In the genomic region with DNA sequence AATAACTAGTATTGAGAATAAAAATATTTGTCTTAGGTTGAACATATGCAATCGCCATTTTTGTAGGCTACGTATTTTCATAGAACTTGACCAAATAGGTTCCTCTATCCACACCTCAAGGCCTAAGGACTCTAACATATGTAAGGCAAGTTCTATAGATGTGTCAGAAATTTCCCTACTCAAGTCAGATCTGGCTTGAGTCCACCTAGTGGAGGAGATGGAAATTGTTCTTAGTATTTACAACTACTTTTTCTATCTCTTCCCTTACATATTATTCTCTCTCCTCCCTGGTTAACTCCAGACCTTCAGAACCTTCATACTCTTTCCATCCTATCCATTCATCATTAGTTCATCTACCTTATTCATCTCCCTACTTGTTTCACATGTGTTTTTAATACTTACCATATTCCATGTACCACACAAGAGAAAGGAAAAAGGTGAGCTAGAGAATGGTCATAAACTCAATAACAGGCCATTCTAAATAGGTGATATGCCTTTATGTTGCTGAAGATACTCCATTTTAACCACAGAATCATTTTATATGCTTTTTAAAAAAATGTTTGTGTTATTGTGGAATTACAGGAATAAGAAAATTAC, we compare ENCODE assay signal across 8 cellular contexts.
DNase-seq lines count a peak whose midpoint lies in the region; ATAC-seq, FAIRE-seq and TF ChIP-seq lines count a peak whose summit lies in the region.

No MANE protein-coding gene starts in this region.

- in situ Hi-C loops in GM13977 (cut with MboI; ENCODE audit: low pct_unique_long_range_greater_than_20kb, low sequenced_read_pairs, unreplicated experiment): loop anchor here (25.0 kb wide), 1 partner anchor 259 kb away; no protein-coding TSS in a partner anchor

- no peaks in the 10 kb centered on the region for H3K4me1 ChIP-seq in astrocyte (ENCODE audit: insufficient read depth, low read length)

- H3K9ac ChIP-seq in astrocyte (ENCODE audit: low read length): no peak overlapping the region

- H3K9me3 ChIP-seq in astrocyte (ENCODE audit: insufficient read depth, low read depth, low read length): no peaks in the 10 kb centered on the region

- H3K27ac ChIP-seq in astrocyte (ENCODE audit: low read depth, low read length): no peak overlapping the region

- H3K79me2 ChIP-seq in astrocyte (ENCODE audit: insufficient read depth, low read length): no peaks in the 10 kb centered on the region

- no peak overlapping the region for H3K4me3 Mint-ChIP-seq in astrocyte (ENCODE audit: unreplicated experiment)

- no peak overlapping the region for H3K4me2 ChIP-seq in astrocyte (ENCODE audit: low read length)

- peak; percentile 88 for ATAC-seq in HG02642 (IDR thresholded peaks at IDR 0.05; ENCODE audit: poor library complexity, unreplicated experiment)

- no peaks in the 10 kb centered on the region for H4K20me1 ChIP-seq in astrocyte (ENCODE audit: insufficient read depth, low read length)

- no peaks in the 10 kb centered on the region for H3K36me3 ChIP-seq in astrocyte (ENCODE audit: insufficient read depth, low read length)

- H3K27me3 ChIP-seq in astrocyte (ENCODE audit: insufficient read depth, low read length): no peaks in the 10 kb centered on the region

- H3K9me3 Mint-ChIP-seq in astrocyte (ENCODE audit: unreplicated experiment): no peaks in the 10 kb centered on the region

- peaks cover 6% of the 10 kb centered on the region for H3K4me1 Mint-ChIP-seq in astrocyte (ENCODE audit: low read depth, unreplicated experiment)

- TF ChIP-seq CTCF in AG10803 (conservative IDR thresholded peaks at IDR 0.05; ENCODE audit: low read length) (peak; percentile 72), GM13977 (IDR thresholded peaks at IDR 0.05; ENCODE audit: extremely low read depth, insufficient read depth, missing control alignments) (peak; percentile 58), astrocyte (IDR thresholded peaks at IDR 0.05; ENCODE audit: insufficient read depth, low read depth, low read length) (peak; percentile 62)

- H3K27ac Mint-ChIP-seq in astrocyte (ENCODE audit: unreplicated experiment): no peak overlapping the region

- H3K4me3 ChIP-seq in AG10803 (ENCODE audit: low read length): no peak overlapping the region
- H3K4me3 ChIP-seq in astrocyte (ENCODE audit: insufficient read depth, low read depth, low read length): no peak overlapping the region

- no peaks in the 10 kb centered on the region for H3K36me3 Mint-ChIP-seq in astrocyte (ENCODE audit: low read depth, unreplicated experiment)

- DNase-seq in AG10803 (ENCODE audit: low read depth): peak; percentile 54
- DNase-seq in GM13977 (ENCODE audit: low spot score): peak; percentile 27
- peak; percentile 11 for DNase-seq in NCI-H1048 (lab: John Stamatoyannopoulos, UW)
- DNase-seq in astrocyte (ENCODE audit: low read depth): peak; percentile 29
- DNase-seq in left kidney (ENCODE audit: low read depth, low spot score): peak; percentile 67
- DNase-seq in KG1 (lab: John Stamatoyannopoulos, UW): no peak
- DNase-seq in epidermal melanocyte (ENCODE audit: insufficient read length, low spot score): no peak

- FAIRE-seq in astrocyte (lab: Jason Lieb, UNC): peak; percentile 62

- no peak overlapping the region for H2AFZ ChIP-seq in astrocyte (ENCODE audit: low read depth, low read length)

- no peaks in the 10 kb centered on the region for H3K27me3 Mint-ChIP-seq in astrocyte (ENCODE audit: low read depth, unreplicated experiment)

Comparison
In these comparisons a context has a peak if more than half of its experiments do, and no peak if none do; other contexts are left out.
1. DNase-seq: peak in AG10803 (single experiment), GM13977 (single experiment), NCI-H1048 (single experiment), astrocyte (single experiment) and left kidney (single experiment); none in KG1 (single experiment) and epidermal melanocyte (single experiment).
2. Peak in every context shown above with its lines, with median percentiles within 50 percentile points of each other: CTCF ChIP-seq.